19 cellular contexts compared by ENCODE assay signal in genomic region chr1:91600431-91601330, GRCh38.
DNase-seq lines count a peak whose midpoint lies in the region; ATAC-seq and TF ChIP-seq lines count a peak whose summit lies in the region.
"Had no signal": no experiment of that assay in that cellular context is flagged by ENCODE, and none has a peak within 500 bp of the region (broad histone marks: within the 10 kb centered on the region; RNA-seq: fewer than 3 reads in every experiment).

No MANE protein-coding gene starts in this region.

- in situ Hi-C loops in GM23248 (cut with MboI), result no loop called here

- 48 to 53% methylated on average over 11 of the region's 11 CpGs for WGBS in GM23248 (ENCODE audit: low coverage in 1 of 2, low lambda C conversion rate in 2 of 2, missing lambda C conversion rate in 2 of 2), 2 experiments

- H3K4me1 ChIP-seq in left ventricle myocardium inferior (peaks cover 32% of the 10 kb centered on the region), GM23248 (ENCODE audit: insufficient read depth) (peaks cover 19% of the 10 kb centered on the region)

- no peaks in the 10 kb centered on the region for H3K27me3 ChIP-seq in left ventricle myocardium inferior (ENCODE audit: low read depth)
- no peaks in the 10 kb centered on the region for H3K27me3 ChIP-seq in GM23248 (replicated peaks; ENCODE audit: insufficient read depth)

- no peaks in the 10 kb centered on the region for H4K20me1 ChIP-seq in GM23248 (ENCODE audit: insufficient read depth)

- peaks cover 13% of the 10 kb centered on the region; the same call in 1 of the 2 replicates for H3F3A ChIP-seq in GM23248 (ENCODE audit: insufficient read depth)

- H3K9me2 ChIP-seq in GM23248 (ENCODE audit: insufficient read depth), result no peaks in the 10 kb centered on the region

- H3K4me1 Mint-ChIP-seq in nephron progenitor cell, result peaks cover 41% of the 10 kb centered on the region
- H3K4me1 Mint-ChIP-seq in activated T-helper 17 cell treated with anti-CD3 and anti-CD28 coated beads, Interleukin-2, amount 50 U/mL, for 72 hours, result peaks cover 8% of the 10 kb centered on the region

- DNase-seq in fibroblast of pulmonary artery (ENCODE audit: low read depth), result peak; percentile 24
- no peak for DNase-seq in left ventricle myocardium inferior
- no peak for DNase-seq in nephron progenitor cell
- no peak for DNase-seq in GM23248
- no peak for DNase-seq in hippocampal formation (lab: John Stamatoyannopoulos, UW)
- DNase-seq: Calu3; CD4-positive, alpha-beta T cell; DMS53; H7; MV-4-11; NCI-H1417 treated with DMSO at 0.1 percent for 48 hours; NCI-H1930; NCI-H2171; NCI-H446 treated with DMSO at 0.1 percent for 48 hours; NCI-H774 had no signal

- no peak overlapping the region for H3K4me3 ChIP-seq in fibroblast of pulmonary artery (replicated peaks; ENCODE audit: low read depth, low read length)
- no peak overlapping the region for H3K4me3 ChIP-seq in left ventricle myocardium inferior
- no peak overlapping the region for H3K4me3 ChIP-seq in GM23248

- no peaks in the 10 kb centered on the region for H3K36me3 ChIP-seq in left ventricle myocardium inferior
- no peaks in the 10 kb centered on the region for H3K36me3 ChIP-seq in GM23248 (ENCODE audit: low read depth)

- peaks cover 6% of the 10 kb centered on the region for H3K27me3 Mint-ChIP-seq in nephron progenitor cell (ENCODE audit: low read depth, poor library complexity)
- no peaks in the 10 kb centered on the region for H3K27me3 Mint-ChIP-seq in activated T-helper 17 cell treated with anti-CD3 and anti-CD28 coated beads, Interleukin-2, amount 50 U/mL, for 72 hours
- H3K27me3 Mint-ChIP-seq: CD4-positive, alpha-beta T cell had no signal

- H3K9me3 ChIP-seq in left ventricle myocardium inferior (replicated peaks) (no peaks in the 10 kb centered on the region), GM23248 (ENCODE audit: low read depth) (no peaks in the 10 kb centered on the region)

- ATAC-seq in GM19463 (IDR thresholded peaks at IDR 0.05; ENCODE audit: unreplicated experiment), result no peak
- ATAC-seq in activated T-helper 17 cell treated with anti-CD3 and anti-CD28 coated beads, Interleukin-2, amount 50 U/mL, for 72 hours (replicated peaks), result no peak

- no peaks in the 10 kb centered on the region for H3K36me3 Mint-ChIP-seq in nephron progenitor cell (ENCODE audit: low read depth)
- H3K36me3 Mint-ChIP-seq in activated T-helper 17 cell treated with anti-CD3 and anti-CD28 coated beads, Interleukin-2, amount 50 U/mL, for 72 hours (ENCODE audit: low read depth), result no peaks in the 10 kb centered on the region

- H3K9ac ChIP-seq in GM23248, result no peak overlapping the region

- peak overlapping the region; percentile 84 for H3K27ac ChIP-seq in left ventricle myocardium inferior (replicated peaks)
- no peak overlapping the region for H3K27ac ChIP-seq in GM23248
- H3K27ac ChIP-seq: HL-60 had no signal

- intact Hi-C loops in left ventricle myocardium inferior (cut with micrococcal nuclease), result no loop called here

- H2AFZ ChIP-seq in GM23248, result no peak overlapping the region

- H3K27ac Mint-ChIP-seq in nephron progenitor cell, result peak overlapping the region; percentile 89
- H3K27ac Mint-ChIP-seq in activated T-helper 17 cell treated with anti-CD3 and anti-CD28 coated beads, Interleukin-2, amount 50 U/mL, for 72 hours, result no peak overlapping the region
- H3K27ac Mint-ChIP-seq: B cell; CD4-positive, alpha-beta T cell had no signal

- no peak overlapping the region for H3K4me3 Mint-ChIP-seq in nephron progenitor cell
- H3K4me3 Mint-ChIP-seq in activated T-helper 17 cell treated with anti-CD3 and anti-CD28 coated beads, Interleukin-2, amount 50 U/mL, for 72 hours, result no peak overlapping the region
- H3K4me3 Mint-ChIP-seq: B cell; CD4-positive, alpha-beta T cell had no signal

- H3K79me2 ChIP-seq in GM23248 (ENCODE audit: insufficient read depth), result no peaks in the 10 kb centered on the region

- H3K9me3 Mint-ChIP-seq in nephron progenitor cell, result no peaks in the 10 kb centered on the region
- H3K9me3 Mint-ChIP-seq in activated T-helper 17 cell treated with anti-CD3 and anti-CD28 coated beads, Interleukin-2, amount 50 U/mL, for 72 hours, result no peaks in the 10 kb centered on the region
- H3K9me3 Mint-ChIP-seq: CD4-positive, alpha-beta T cell had no signal

- TF ChIP-seq CTCF in fibroblast of pulmonary artery (IDR thresholded peaks at IDR 0.05; ENCODE audit: low read length, missing control alignments) (no peak), left ventricle myocardium inferior (IDR thresholded peaks at IDR 0.05; ENCODE audit: borderline replicate concordance) (no peak), nephron progenitor cell (IDR thresholded peaks at IDR 0.05) (no peak)

- no peak overlapping the region for H3K4me2 ChIP-seq in GM23248 (ENCODE audit: unreplicated experiment)
